Comparison of ENCODE assay signal across 8 cellular contexts in genomic region chr2:87604280-87604818, GRCh38.
DNase-seq lines count a peak whose midpoint lies in the region; ATAC-seq, FAIRE-seq and TF ChIP-seq lines count a peak whose summit lies in the region.
"Not testable (repeated sequence)": the region's sequence is repeated elsewhere in the genome, so short reads cannot be mapped to it uniquely, and the experiment has no call there.

No MANE protein-coding gene starts in this region.

- TF ChIP-seq CTCF in GM12878 (IDR thresholded peaks at IDR 0.05 in 2 of 3, conservative IDR thresholded peaks at IDR 0.05 in 1 of 3; ENCODE audit: control insufficient read depth in 2 of 3, extremely low read depth in 1 of 3, insufficient read depth in 1 of 3, low read depth in 3 of 3, low read length in 3 of 3); fibroblast of lung (conservative IDR thresholded peaks at IDR 0.05 in 1 of 2, IDR thresholded peaks at IDR 0.05 in 1 of 2; ENCODE audit: low read depth in 1 of 2, low read length in 2 of 2); lower lobe of right lung (IDR thresholded peaks at IDR 0.05); psoas muscle (IDR thresholded peaks at IDR 0.05); upper lobe of right lung (IDR thresholded peaks at IDR 0.05): not testable (repeated sequence)

- CTCF ChIA-PET in GM12878 (lab: Yijun Ruan, JAX) = not testable (repeated sequence)

- in situ Hi-C loops in GM12878 (cut with MboI) = not testable (repeated sequence)

- RAD21 ChIA-PET in GM12878 (lab: Charles Lee; ENCODE audit: unreplicated experiment) = not testable (repeated sequence)

- not testable (repeated sequence) for TF ChIP-seq EP300 in GM12878 (IDR thresholded peaks at IDR 0.05; ENCODE audit: borderline replicate concordance in 1 of 2, control insufficient read depth in 1 of 2, low read depth in 2 of 2, low read length in 2 of 2)

- H3K4me1 ChIP-seq in GM12878 (ENCODE audit: control insufficient read depth, insufficient read depth, low read length); fibroblast of lung (ENCODE audit: control insufficient read depth, extremely low read depth, insufficient read depth, low read length); lower lobe of right lung; psoas muscle; upper lobe of right lung: not testable (repeated sequence)

- H3K4me3 ChIP-seq in GM12878; fibroblast of lung (replicated peaks in 1 of 4; ENCODE audit: control extremely low read depth in 1 of 4, insufficient read depth in 1 of 4, low read depth in 3 of 4, low read length in 4 of 4); lower lobe of right lung; psoas muscle; upper lobe of right lung: not testable (repeated sequence)

- H3K9me3 ChIP-seq in GM12878 (replicated peaks; ENCODE audit: control insufficient read depth, insufficient read depth, low read length); fibroblast of lung (ENCODE audit: control insufficient read depth, insufficient read depth, low read depth, low read length); lower lobe of right lung; psoas muscle; upper lobe of right lung: not testable (repeated sequence)

- H3K79me2 ChIP-seq in GM12878 (ENCODE audit: control insufficient read depth, insufficient read depth, low read length); fibroblast of lung (ENCODE audit: control insufficient read depth, insufficient read depth, low read length): not testable (repeated sequence)

- WGBS in GM12878 (ENCODE audit: insufficient coverage, insufficient replicate concordance, low lambda C conversion rate, missing lambda C conversion rate) = 83% methylated on average over 1 of the region's 6 CpGs
- 0% methylated on average over 1 to 2 of the region's 6 CpGs for WGBS in psoas muscle, 3 donors

- BruUV-seq in GM12878 (replicated peaks; lab: Mats Ljungman, UMichigan) = not testable (repeated sequence)

- DNase-seq in Daoy (ENCODE audit: low read depth) (peak; percentile 29), fibroblast of lung (ENCODE audit: low read depth in 2 of 2) (peak; percentile 34 to 47), left cardiac atrium (peak; percentile 35), psoas muscle (peak; percentile 39 to 67)
- DNase-seq in RCC 7860 (ENCODE audit: low spot score); GM12878 (ENCODE audit: low read depth, low spot score); lower lobe of right lung; upper lobe of right lung: not testable (repeated sequence)

- ATAC-seq in GM12878 = not testable (repeated sequence)
- ATAC-seq in left cardiac atrium (peak; percentile 83 to 91), lower lobe of right lung (peak; percentile 26 to 62), psoas muscle (peak; percentile 71 to 94 (median 90)), upper lobe of right lung (peak; percentile 61)

- not testable (repeated sequence) for H4K20me1 ChIP-seq in GM12878 (ENCODE audit: control insufficient read depth, insufficient read depth); fibroblast of lung (ENCODE audit: control insufficient read depth, extremely low read depth, insufficient read depth, low read length)

- not testable (repeated sequence) for H3K9ac ChIP-seq in GM12878 (ENCODE audit: control insufficient read depth, insufficient read depth, low read length); fibroblast of lung (ENCODE audit: insufficient read depth, low read length)

- FAIRE-seq in RCC 7860 (lab: Jason Lieb, UNC) (peak; percentile 30), GM12878 (lab: Jason Lieb, UNC) (peak; percentile 65)

- not testable (repeated sequence) for H3K36me3 ChIP-seq in GM12878 (ENCODE audit: control insufficient read depth in 2 of 2, insufficient read depth in 2 of 2, low read length in 1 of 2); fibroblast of lung (ENCODE audit: control insufficient read depth, insufficient read depth, low read length); lower lobe of right lung; psoas muscle (ENCODE audit: insufficient read depth in 1 of 2, low read depth in 1 of 2); upper lobe of right lung

- not testable (repeated sequence) for H3K27me3 ChIP-seq in GM12878 (replicated peaks in 1 of 2; ENCODE audit: control insufficient read depth in 2 of 2, insufficient read depth in 2 of 2, low read length in 1 of 2); fibroblast of lung (ENCODE audit: control insufficient read depth, insufficient read depth, low read length); lower lobe of right lung (ENCODE audit: low read depth); psoas muscle (ENCODE audit: insufficient read depth in 3 of 3, low read length in 2 of 3); upper lobe of right lung

- H3K4me2 ChIP-seq in GM12878 (ENCODE audit: control insufficient read depth, insufficient read depth); fibroblast of lung (ENCODE audit: extremely low read depth, insufficient read depth, low read length): not testable (repeated sequence)

- SMC1A ChIA-PET in GM12878 (lab: Charles Lee; ENCODE audit: uncharacterized antibody, unreplicated experiment) = not testable (repeated sequence)

- POLR2A ChIA-PET in GM12878 (lab: Charles Lee) = not testable (repeated sequence)

- not testable (repeated sequence) for TF ChIP-seq RAD21 in GM12878 (IDR thresholded peaks at IDR 0.05; ENCODE audit: insufficient read depth, low read depth, low read length)

- intact Hi-C loops in GM12878 (cut with micrococcal nuclease; ENCODE audit: unreplicated experiment); left cardiac atrium (cut with DNase I); lower lobe of right lung (cut with DNase I); psoas muscle (cut with DNase I); upper lobe of right lung (cut with DNase I): not testable (repeated sequence)

- H2AFZ ChIP-seq in GM12878 (ENCODE audit: control insufficient read depth, low read depth, low read length); fibroblast of lung (ENCODE audit: low read length): not testable (repeated sequence)

- TF ChIP-seq POLR2A in GM12878 (IDR thresholded peaks at IDR 0.05; ENCODE audit: low read depth, low read length) = not testable (repeated sequence)

- H3K27ac ChIP-seq in GM12878 (ENCODE audit: control insufficient read depth, insufficient read depth); fibroblast of lung (ENCODE audit: insufficient read depth, low read length); lower lobe of right lung; psoas muscle; upper lobe of right lung: not testable (repeated sequence)
